8 cellular contexts compared by ENCODE assay signal in the genomic region with DNA sequence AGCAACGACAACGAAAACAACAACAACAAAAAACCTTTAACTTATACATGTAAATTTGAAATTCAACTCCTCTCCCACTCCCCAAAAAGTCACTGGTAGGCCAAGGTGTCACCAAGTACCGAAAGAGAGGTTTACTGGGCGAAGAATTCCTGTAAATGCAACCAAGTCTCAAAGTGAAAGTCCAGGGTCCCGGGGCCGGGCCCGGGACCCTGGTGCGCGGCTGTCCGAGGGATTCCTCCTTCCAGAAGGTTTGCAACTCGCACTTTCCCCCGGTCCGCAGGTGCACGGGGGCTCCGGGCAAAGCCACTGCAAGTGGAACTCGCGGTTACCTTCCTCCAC. TPM values are rescaled to one million over a fixed set of nuclear protein-coding genes. Genes with fewer than 3 reads are reported as not detected.
DNase-seq lines count a peak whose midpoint lies in the region; ATAC-seq and TF ChIP-seq lines count a peak whose summit lies in the region.

No MANE protein-coding gene starts in this region.

- H3F3A ChIP-seq in neural cell (ENCODE audit: insufficient read depth, low read length, poor library complexity, severe bottlenecking) = peaks cover 6% of the 10 kb centered on the region

- TF ChIP-seq RAD21 in neural cell (conservative IDR thresholded peaks at IDR 0.05) = no peak

- no peaks in the 10 kb centered on the region for H3K9me2 ChIP-seq in neural cell (ENCODE audit: insufficient read depth, low read length)

- TF ChIP-seq POLR2A in NB4 (IDR thresholded peaks at IDR 0.05; ENCODE audit: extremely low read depth, insufficient read length) = no peak

- no peaks in the 10 kb centered on the region for H3K36me3 ChIP-seq in duodenal mucosa (ENCODE audit: control insufficient read depth in 1 of 2, insufficient read depth in 2 of 2, low read length in 2 of 2)
- H3K36me3 ChIP-seq in neural cell (ENCODE audit: insufficient read depth, low read length) = no peaks in the 10 kb centered on the region

- H3K9me3 ChIP-seq in duodenal mucosa (ENCODE audit: control insufficient read depth in 1 of 2, low read length in 2 of 2) = no peaks in the 10 kb centered on the region
- no peaks in the 10 kb centered on the region for H3K9me3 ChIP-seq in neural cell (ENCODE audit: low read length)

- TF ChIP-seq CTCF in C4-2B (conservative IDR thresholded peaks at IDR 0.05) (no peak), NB4 (IDR thresholded peaks at IDR 0.05; ENCODE audit: low read depth, low read length) (no peak), neural cell (IDR thresholded peaks at IDR 0.05; ENCODE audit: poor library complexity, severe bottlenecking) (no peak)

- no peaks in the 10 kb centered on the region for H3K27me3 ChIP-seq in duodenal mucosa (ENCODE audit: control insufficient read depth in 1 of 2, insufficient read depth in 2 of 2, low read length in 2 of 2)
- no peaks in the 10 kb centered on the region for H3K27me3 ChIP-seq in neural cell (ENCODE audit: insufficient read depth, low read depth, low read length)

- peaks cover 45 to 49% of the 10 kb centered on the region in 2 donors for H3K4me1 ChIP-seq in duodenal mucosa (ENCODE audit: control insufficient read depth in 1 of 2, insufficient read depth in 2 of 2, low read length in 2 of 2)

- no peaks in the 10 kb centered on the region for H4K20me1 ChIP-seq in neural cell (ENCODE audit: insufficient read depth)

- DNase-seq in NB4 (ENCODE audit: low read depth) = no peak
- DNase-seq in stimulated activated CD4-positive, alpha-beta T cell treated with anti-CD3 and anti-CD28 coated beads, Interleukin-2, amount 100 ng/mL, for 24 hours = no peak
- no peak for DNase-seq in effector CD4-positive, alpha-beta T cell

- H3K4me3 ChIP-seq in NB4 (ENCODE audit: low read depth, low read length) = peak overlapping the region; percentile 88
- H3K4me3 ChIP-seq in duodenal mucosa (ENCODE audit: low read depth in 1 of 2, low read length in 2 of 2) = peak overlapping the region; percentile 73 to 78
- peak overlapping the region; percentile 84 for H3K4me3 ChIP-seq in neural cell (ENCODE audit: low read length)

- ATAC-seq in HG03460 (IDR thresholded peaks at IDR 0.05; ENCODE audit: unreplicated experiment) = no peak
- no peak for ATAC-seq in HG03342 (IDR thresholded peaks at IDR 0.05; ENCODE audit: unreplicated experiment)

- peaks cover 52% of the 10 kb centered on the region for H3K79me2 ChIP-seq in neural cell (replicated peaks; ENCODE audit: insufficient read depth, low read length)

- H3K4me2 ChIP-seq in neural cell (ENCODE audit: low read length) = peak overlapping the region; percentile 87

- H3K9ac ChIP-seq in duodenal mucosa (ENCODE audit: low read depth in 1 of 2, low read length in 2 of 2) (peak overlapping the region; percentile 81 to 85), neural cell (ENCODE audit: low read length) (peak overlapping the region; percentile 80)

- peak overlapping the region; percentile 8 for H2AFZ ChIP-seq in neural cell (ENCODE audit: low read depth, low read length)

- TF ChIP-seq EP300 in neural cell (conservative IDR thresholded peaks at IDR 0.05; ENCODE audit: poor library complexity, severe bottlenecking) = no peak

- H3K27ac ChIP-seq in C4-2B (peak overlapping the region; percentile 89), duodenal mucosa (ENCODE audit: low read depth, low read length) (peak overlapping the region; percentile 94), neural cell (ENCODE audit: low read length) (no peak overlapping the region)

TF ChIP-seq in neural cell, 6 proteins besides CTCF, POLR2A, EP300 and RAD21:
- TF ChIP-seq EZH2 (IDR thresholded peaks at IDR 0.05; ENCODE audit: borderline replicate concordance, insufficient read depth, low read length, poor library complexity, severe bottlenecking) (no peak), SMC3 (conservative IDR thresholded peaks at IDR 0.05; ENCODE audit: poor library complexity) (no peak), MXI1 (conservative IDR thresholded peaks at IDR 0.05; ENCODE audit: poor library complexity, severe bottlenecking) (no peak), POLR2AphosphoS5 (IDR thresholded peaks at IDR 0.05) (no peak), TAF1 (IDR thresholded peaks at IDR 0.05; ENCODE audit: low read depth) (no peak)
- TF ChIP-seq, protein P1, sequence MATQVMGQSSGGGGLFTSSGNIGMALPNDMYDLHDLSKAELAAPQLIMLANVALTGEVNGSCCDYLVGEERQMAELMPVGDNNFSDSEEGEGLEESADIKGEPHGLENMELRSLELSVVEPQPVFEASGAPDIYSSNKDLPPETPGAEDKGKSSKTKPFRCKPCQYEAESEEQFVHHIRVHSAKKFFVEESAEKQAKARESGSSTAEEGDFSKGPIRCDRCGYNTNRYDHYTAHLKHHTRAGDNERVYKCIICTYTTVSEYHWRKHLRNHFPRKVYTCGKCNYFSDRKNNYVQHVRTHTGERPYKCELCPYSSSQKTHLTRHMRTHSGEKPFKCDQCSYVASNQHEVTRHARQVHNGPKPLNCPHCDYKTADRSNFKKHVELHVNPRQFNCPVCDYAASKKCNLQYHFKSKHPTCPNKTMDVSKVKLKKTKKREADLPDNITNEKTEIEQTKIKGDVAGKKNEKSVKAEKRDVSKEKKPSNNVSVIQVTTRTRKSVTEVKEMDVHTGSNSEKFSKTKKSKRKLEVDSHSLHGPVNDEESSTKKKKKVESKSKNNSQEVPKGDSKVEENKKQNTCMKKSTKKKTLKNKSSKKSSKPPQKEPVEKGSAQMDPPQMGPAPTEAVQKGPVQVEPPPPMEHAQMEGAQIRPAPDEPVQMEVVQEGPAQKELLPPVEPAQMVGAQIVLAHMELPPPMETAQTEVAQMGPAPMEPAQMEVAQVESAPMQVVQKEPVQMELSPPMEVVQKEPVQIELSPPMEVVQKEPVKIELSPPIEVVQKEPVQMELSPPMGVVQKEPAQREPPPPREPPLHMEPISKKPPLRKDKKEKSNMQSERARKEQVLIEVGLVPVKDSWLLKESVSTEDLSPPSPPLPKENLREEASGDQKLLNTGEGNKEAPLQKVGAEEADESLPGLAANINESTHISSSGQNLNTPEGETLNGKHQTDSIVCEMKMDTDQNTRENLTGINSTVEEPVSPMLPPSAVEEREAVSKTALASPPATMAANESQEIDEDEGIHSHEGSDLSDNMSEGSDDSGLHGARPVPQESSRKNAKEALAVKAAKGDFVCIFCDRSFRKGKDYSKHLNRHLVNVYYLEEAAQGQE (IDR thresholded peaks at IDR 0.05; ENCODE audit: borderline replicate concordance) = no peak
TF ChIP-seq in neural cell: peak in this region for 0.

RNA-seq across cellular contexts. Expression of gene STK24, which starts 1.1 kb away (rescaled TPM):
- 66.0 and 72.9 TPM in 2 replicates for polyA plus RNA-seq in neural cell
- 41.9 and 60.8 TPM in 2 replicates for polyA minus RNA-seq in neural cell
